ENCODE assay signal across 24 cellular contexts in the genomic region with DNA sequence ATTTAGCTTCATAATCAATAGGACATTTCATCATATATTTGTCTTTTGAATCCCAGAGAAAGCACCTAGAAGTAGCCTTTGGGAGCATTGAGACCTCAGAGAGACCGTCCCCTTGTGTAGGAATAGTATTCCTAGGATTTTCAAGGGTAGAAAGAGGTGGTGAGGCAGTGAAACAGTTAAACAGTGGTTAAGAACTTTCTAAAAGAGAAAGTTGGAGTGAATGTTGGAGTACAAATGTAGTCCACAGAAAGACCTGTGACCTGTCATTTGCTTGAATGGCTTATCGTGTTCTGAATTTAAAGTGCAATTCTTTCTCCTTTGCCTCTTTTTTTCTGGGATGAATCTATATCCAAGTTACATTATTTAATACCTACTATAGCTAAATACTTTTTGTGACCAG. TPM values are rescaled to one million over a fixed set of nuclear protein-coding genes. Genes with fewer than 3 reads are reported as not detected.
DNase-seq lines count a peak whose midpoint lies in the region; ATAC-seq, FAIRE-seq and TF ChIP-seq lines count a peak whose summit lies in the region.
"Had no signal": no experiment of that assay in that cellular context is flagged by ENCODE, and none has a peak within 500 bp of the region (broad histone marks: within the 10 kb centered on the region; RNA-seq: fewer than 3 reads in every experiment).

No MANE protein-coding gene starts in this region.

- intact Hi-C loops in GM12878 (cut with micrococcal nuclease; ENCODE audit: unreplicated experiment): no loop called here
- intact Hi-C loops in right lobe of liver (cut with DNase I): no loop called here
- intact Hi-C loops in gastrocnemius medialis (cut with DNase I; ENCODE audit: low total_unique reads): no loop called here

- no peaks in the 10 kb centered on the region for H4K20me1 ChIP-seq in GM12878 (ENCODE audit: control insufficient read depth, insufficient read depth)

- no peaks in the 10 kb centered on the region for H3K9me3 Mint-ChIP-seq in effector memory CD8-positive, alpha-beta T cell
- H3K9me3 Mint-ChIP-seq: CD4-positive, alpha-beta memory T cell had no signal

- SMC1A ChIA-PET in GM12878 (lab: Charles Lee; ENCODE audit: uncharacterized antibody, unreplicated experiment): interaction anchor here (0.8 kb wide), 1 partner anchor 29 kb away, joined by 3 read pairs; no protein-coding TSS in a partner anchor

- 100% methylated on average over 2 of the region's 2 CpGs for WGBS in GM12878 (ENCODE audit: insufficient coverage, insufficient replicate concordance, low lambda C conversion rate, missing lambda C conversion rate)
- WGBS in right lobe of liver (ENCODE audit: insufficient coverage, low coverage, low lambda C conversion rate, missing lambda C conversion rate): 26% methylated on average over 2 of the region's 2 CpGs

- no peak for ATAC-seq in GM12878
- ATAC-seq in right lobe of liver: peak in 3 of 4 donors; percentile 34 to 68 (median 53)
- ATAC-seq in gastrocnemius medialis: no peak
- ATAC-seq in GM18861 (IDR thresholded peaks at IDR 0.05; ENCODE audit: unreplicated experiment): no peak
- no peak for ATAC-seq in effector memory CD8-positive, alpha-beta T cell (replicated peaks)
- ATAC-seq in HG03457 (IDR thresholded peaks at IDR 0.05; ENCODE audit: unreplicated experiment): no peak

- FAIRE-seq in GM12878 (lab: Jason Lieb, UNC): no peak
- FAIRE-seq: GM12892, GM19239, H1 had no signal

- H3K27ac Mint-ChIP-seq in effector memory CD8-positive, alpha-beta T cell: no peak overlapping the region
- H3K27ac Mint-ChIP-seq: CD4-positive, alpha-beta memory T cell had no signal

- peaks cover 28% of the 10 kb centered on the region for H3K36me3 Mint-ChIP-seq in effector memory CD8-positive, alpha-beta T cell (ENCODE audit: insufficient read depth)

- peaks cover 12 to 28% of the 10 kb centered on the region in 2 donors for H3K4me1 Mint-ChIP-seq in effector memory CD8-positive, alpha-beta T cell (ENCODE audit: low read depth in 2 of 2)

- CTCF ChIA-PET in HEK293 (lab: Yijun Ruan, JAX): interaction anchor here (0.7 to 2.0 kb wide), 2 partner anchors 11 to 46 kb away, joined by 4 to 8 read pairs; no protein-coding TSS in a partner anchor
- CTCF ChIA-PET in GM12878 (lab: Yijun Ruan, JAX): interaction anchor here (0.6 to 2.0 kb wide), 4 partner anchors 21 to 430 kb away, joined by 3 to 4 read pairs (median 3); no protein-coding TSS in a partner anchor

- in situ Hi-C loops in GM12878 (cut with MboI) (no loop called here), gastrocnemius medialis (cut with MboI; ENCODE audit: low sequenced_read_pairs in 4 of 4) (no loop called here)

- H3K36me3 ChIP-seq in HEK293 (ENCODE audit: control insufficient read depth in 2 of 2, insufficient read depth in 1 of 2, low read length in 2 of 2) (peaks cover 0 to 10% of the 10 kb centered on the region in 2 experiments; a peak in 2 of 3 replicates), GM12878 (ENCODE audit: control insufficient read depth in 2 of 2, insufficient read depth in 2 of 2, low read length in 1 of 2) (peaks cover 3 to 11% of the 10 kb centered on the region in 2 experiments; a peak in 2 of 4 replicates), right lobe of liver (peaks cover 0 to 4% (median 0%) of the 10 kb centered on the region in 4 donors), gastrocnemius medialis (no peaks in the 10 kb centered on the region)

- H3K27me3 ChIP-seq in GM12878 (replicated peaks in 1 of 2; ENCODE audit: control insufficient read depth in 2 of 2, insufficient read depth in 2 of 2, low read length in 1 of 2) (no peaks in the 10 kb centered on the region), right lobe of liver (no peaks in the 10 kb centered on the region), gastrocnemius medialis (no peaks in the 10 kb centered on the region)

- TF ChIP-seq CTCF in HEK293 (tag by site-specific recombination; IDR thresholded peaks at IDR 0.05): no peak
- no peak for TF ChIP-seq CTCF in GM12878 (IDR thresholded peaks at IDR 0.05 in 2 of 3, conservative IDR thresholded peaks at IDR 0.05 in 1 of 3; ENCODE audit: control insufficient read depth in 2 of 3, extremely low read depth in 1 of 3, insufficient read depth in 1 of 3, low read depth in 3 of 3, low read length in 3 of 3)
- no peak for TF ChIP-seq CTCF in right lobe of liver (IDR thresholded peaks at IDR 0.05)
- TF ChIP-seq CTCF in gastrocnemius medialis (IDR thresholded peaks at IDR 0.05 in 4 of 5, conservative IDR thresholded peaks at IDR 0.05 in 1 of 5): no peak

- no peak overlapping the region for H3K4me2 ChIP-seq in GM12878 (ENCODE audit: control insufficient read depth, insufficient read depth)

- no peaks in the 10 kb centered on the region for H3K27me3 Mint-ChIP-seq in effector memory CD8-positive, alpha-beta T cell
- H3K27me3 Mint-ChIP-seq: CD4-positive, alpha-beta memory T cell had no signal

- H3K4me3 ChIP-seq in HEK293 (ENCODE audit: low read depth, low read length): no peak overlapping the region
- H3K4me3 ChIP-seq in GM12878: no peak overlapping the region
- no peak overlapping the region for H3K4me3 ChIP-seq in right lobe of liver
- no peak overlapping the region for H3K4me3 ChIP-seq in gastrocnemius medialis
- H3K4me3 ChIP-seq: GM23248 had no signal

- H3K27ac ChIP-seq in HEK293 (ENCODE audit: extremely low read depth, low read depth, low read length): no peak overlapping the region
- no peak overlapping the region for H3K27ac ChIP-seq in GM12878 (ENCODE audit: control insufficient read depth, insufficient read depth)
- peak overlapping the region in 1 of 3 donors; percentile 3 for H3K27ac ChIP-seq in right lobe of liver
- peak overlapping the region; percentile 25 to 89 (median 60) for H3K27ac ChIP-seq in gastrocnemius medialis
- H3K27ac ChIP-seq: GM23248 had no signal

- POLR2A ChIA-PET in HEK293 (lab: Yijun Ruan, JAX) (no interaction called here), GM12878 (lab: Charles Lee) (interaction anchor here (0.9 kb wide), 1 partner anchor 25 kb away, joined by 3 read pairs; no protein-coding TSS in a partner anchor)

- H3K9me3 ChIP-seq in HEK293 (ENCODE audit: control insufficient read depth, insufficient read depth, low read depth, low read length) (no peaks in the 10 kb centered on the region), GM12878 (replicated peaks; ENCODE audit: control insufficient read depth, insufficient read depth, low read length) (no peaks in the 10 kb centered on the region), right lobe of liver (no peaks in the 10 kb centered on the region), gastrocnemius medialis (no peaks in the 10 kb centered on the region)

- DNase-seq in GM12878 (ENCODE audit: low read depth, low spot score) (no peak), right lobe of liver (no peak), gastrocnemius medialis (no peak)
- no peak for DNase-seq in effector memory CD8-positive, alpha-beta T cell
- DNase-seq: C1 segment of cervical spinal cord; Calu3; CD4-positive, alpha-beta memory T cell; COR-L47; DMS53; DMS79 treated with DMSO at 0.1 percent for 48 hours; GF-D8; GM23248; H7; HCEC 1CT had no signal

- TF ChIP-seq EP300 in GM12878 (IDR thresholded peaks at IDR 0.05; ENCODE audit: borderline replicate concordance in 1 of 2, control insufficient read depth in 1 of 2, low read depth in 2 of 2, low read length in 2 of 2): no peak

- TF ChIP-seq POLR2A in GM12878 (IDR thresholded peaks at IDR 0.05; ENCODE audit: low read depth, low read length): no peak
- TF ChIP-seq POLR2A in right lobe of liver (IDR thresholded peaks at IDR 0.05): no peak
- TF ChIP-seq POLR2A in gastrocnemius medialis (IDR thresholded peaks at IDR 0.05): no peak

- no peak overlapping the region for H3K9ac ChIP-seq in GM12878 (ENCODE audit: control insufficient read depth, insufficient read depth, low read length)
- H3K9ac ChIP-seq: GM23248 had no signal

- BruUV-seq in GM12878 (replicated peaks; lab: Mats Ljungman, UMichigan): TSS peak; percentile 25

- RAD21 ChIA-PET in GM12878 (lab: Charles Lee; ENCODE audit: unreplicated experiment): no interaction called here

- H3K4me3 Mint-ChIP-seq in effector memory CD8-positive, alpha-beta T cell: no peak overlapping the region
- H3K4me3 Mint-ChIP-seq: CD4-positive, alpha-beta memory T cell had no signal

- no peak for TF ChIP-seq RAD21 in GM12878 (IDR thresholded peaks at IDR 0.05; ENCODE audit: insufficient read depth, low read depth, low read length)

- H3K4me1 ChIP-seq in HEK293 (ENCODE audit: control insufficient read depth, insufficient read depth, low read length): peaks cover 6% of the 10 kb centered on the region; the same call in 1 of the 2 replicates
- H3K4me1 ChIP-seq in GM12878 (ENCODE audit: control insufficient read depth, insufficient read depth, low read length): peaks cover 3% of the 10 kb centered on the region; the same call in 1 of the 2 replicates
- H3K4me1 ChIP-seq in right lobe of liver: peaks cover 0 to 6% (median 3%) of the 10 kb centered on the region in 4 donors
- H3K4me1 ChIP-seq in gastrocnemius medialis: peaks cover 61 to 72% of the 10 kb centered on the region in 2 donors

- H2AFZ ChIP-seq in GM12878 (ENCODE audit: control insufficient read depth, low read depth, low read length): no peak overlapping the region
- H2AFZ ChIP-seq: GM23248 had no signal

- H3K79me2 ChIP-seq in GM12878 (ENCODE audit: control insufficient read depth, insufficient read depth, low read length): peaks cover 17% of the 10 kb centered on the region

RNA-seq across cellular contexts. Expression of a gene that starts 30.0 kb away (rescaled TPM):
- 47.9 and 50.1 TPM in 2 replicates for total RNA-seq in GM12878 (2013; cell fraction: nucleolus; rRNA removed)
- total RNA-seq in GM12878 (2014; rRNA removed): 21.4 and 23.0 TPM in 2 replicates
- total RNA-seq in GM12878 (2014; rRNA removed; fragmentation: Illumina TruSeq; extraction: Trizol): 13.3 and 13.8 TPM in 2 replicates
- total RNA-seq in GM12878 (2021): 38.8 and 42.0 TPM in 2 replicates
- 23.0 TPM for polyA plus RNA-seq in GM12878 (2011; ENCODE audit: low read depth)
- 6.5 and 20.7 TPM in 2 replicates for polyA plus RNA-seq in GM12878 (2011; rRNA removed)
- polyA plus RNA-seq in GM12878 (2011; cell fraction: cytosol; rRNA removed): 15.0 and 20.8 TPM in 2 replicates
- polyA plus RNA-seq in GM12878 (2011; cell fraction: nucleus; rRNA removed): 46.7 and 52.1 TPM in 2 replicates
- polyA plus RNA-seq in GM12878 (2012): 29.0 and 31.0 TPM in 2 replicates
- polyA plus RNA-seq in GM12878 (2014; fragmentation: Illumina TruSeq; extraction: Trizol): 25.5 and 30.4 TPM in 2 replicates
- polyA plus RNA-seq in GM12878 (2014; fragmentation: Nextera tagmentation; extraction: Ambion mirVana): 1 to 10 TPM in 1 of 2 experiments, under 1 TPM in 1; 0.82 to 1.2 TPM
- 19.6 and 24.3 TPM in 2 replicates for polyA plus RNA-seq in GM12878 (2014; rRNA removed)
- polyA plus RNA-seq in GM12878 (2016; fragmentation: Nextera tagmentation; extraction: Ambion mirVana): 10 to 100 TPM; 29.5 to 35.6 TPM
- 30.3 and 46.3 TPM in 2 replicates for polyA minus RNA-seq in GM12878 (2011; rRNA and poly(A)+ RNA removed)
- polyA minus RNA-seq in GM12878 (2011; cell fraction: cytosol; rRNA and poly(A)+ RNA removed): 16.7 and 19.4 TPM in 2 replicates
- 38.2 and 44.3 TPM in 2 replicates for polyA minus RNA-seq in GM12878 (2011; cell fraction: nucleus; rRNA and poly(A)+ RNA removed)
- 10 to 100 TPM; 22.6 to 27.2 (median 23.7) TPM for total RNA-seq in right lobe of liver
- total RNA-seq in gastrocnemius medialis: 10 to 100 TPM; 31.4 to 64.2 (median 58.7) TPM

RNA-seq across cellular contexts. Expression of a gene that starts 34.0 kb away (rescaled TPM):
- total RNA-seq in GM12878 (2013; cell fraction: nucleolus; rRNA removed): not detected in 2 replicates
- total RNA-seq in GM12878 (2014; rRNA removed) (not detected in 2 replicates), GM12878 (2014; rRNA removed; fragmentation: Illumina TruSeq; extraction: Trizol) (not detected in 2 replicates), GM12878 (2021) (not detected in 2 replicates), right lobe of liver (not detected), gastrocnemius medialis (1 to 10 TPM; 4.2 to 8.9 (median 6.5) TPM)
- not detected for polyA plus RNA-seq in GM12878 (2011; ENCODE audit: low read depth)
- polyA plus RNA-seq in GM12878 (2011; rRNA removed) (not detected in 2 replicates), GM12878 (2014; fragmentation: Illumina TruSeq; extraction: Trizol) (not detected in 2 replicates), GM12878 (2014; fragmentation: Nextera tagmentation; extraction: Ambion mirVana) (not detected), GM12878 (2014; rRNA removed) (not detected in 2 replicates), GM12878 (2016; fragmentation: Nextera tagmentation; extraction: Ambion mirVana) (not detected)
- polyA plus RNA-seq in GM12878 (2011; cell fraction: cytosol; rRNA removed): not detected in 2 replicates
- polyA plus RNA-seq in GM12878 (2011; cell fraction: nucleus; rRNA removed): not detected in 2 replicates
- not detected in 2 replicates for polyA plus RNA-seq in GM12878 (2012)
- not detected in 2 replicates for polyA minus RNA-seq in GM12878 (2011; rRNA and poly(A)+ RNA removed)
- polyA minus RNA-seq in GM12878 (2011; cell fraction: cytosol; rRNA and poly(A)+ RNA removed): not detected in 2 replicates
- polyA minus RNA-seq in GM12878 (2011; cell fraction: nucleus; rRNA and poly(A)+ RNA removed): not detected in 2 replicates
- total RNA-seq: A172; A673; Calu3; CD4-positive, alpha-beta memory T cell; Daoy; GM23248 had no signal
- polyA plus RNA-seq: BJ; CD4-positive, alpha-beta memory T cell; GM23248 had no signal

RNA-seq across cellular contexts. Expression of a gene that starts 49.2 kb away (rescaled TPM):
- total RNA-seq in GM12878 (2013; cell fraction: nucleolus; rRNA removed): not detected in 2 replicates
- total RNA-seq in GM12878 (2014; rRNA removed) (0.11 TPM in 1 of 2 replicates, not detected in the other), GM12878 (2014; rRNA removed; fragmentation: Illumina TruSeq; extraction: Trizol) (not detected in 2 replicates), GM12878 (2021) (not detected in 2 replicates), right lobe of liver (not detected), gastrocnemius medialis (under 1 TPM in 1 of 4 donors, not detected in 3; 0.51 TPM)
- polyA plus RNA-seq in GM12878 (2011; ENCODE audit: low read depth): not detected
- polyA plus RNA-seq in GM12878 (2011; rRNA removed) (0.09 and 0.10 TPM in 2 replicates), GM12878 (2014; fragmentation: Illumina TruSeq; extraction: Trizol) (not detected in 2 replicates), GM12878 (2014; fragmentation: Nextera tagmentation; extraction: Ambion mirVana) (not detected), GM12878 (2014; rRNA removed) (0.09 TPM in 1 of 2 replicates, not detected in the other), GM12878 (2016; fragmentation: Nextera tagmentation; extraction: Ambion mirVana) (under 1 TPM in 1 of 2 experiments, not detected in 1; 0.18 TPM)
- 0.08 and 0.09 TPM in 2 replicates for polyA plus RNA-seq in GM12878 (2011; cell fraction: cytosol; rRNA removed)
- 0.07 TPM in 1 of 2 replicates, not detected in the other for polyA plus RNA-seq in GM12878 (2011; cell fraction: nucleus; rRNA removed)
- polyA plus RNA-seq in GM12878 (2012): 0.08 TPM in 1 of 2 replicates, not detected in the other
- not detected in 2 replicates for polyA minus RNA-seq in GM12878 (2011; rRNA and poly(A)+ RNA removed)
- not detected in 2 replicates for polyA minus RNA-seq in GM12878 (2011; cell fraction: cytosol; rRNA and poly(A)+ RNA removed)
- not detected in 2 replicates for polyA minus RNA-seq in GM12878 (2011; cell fraction: nucleus; rRNA and poly(A)+ RNA removed)
- total RNA-seq: A172; A673; CD4-positive, alpha-beta memory T cell; H1 had no signal
- polyA plus RNA-seq: CD4-positive, alpha-beta memory T cell had no signal

Comparison
In these comparisons a context has a peak if more than half of its experiments do, and no peak if none do; other contexts are left out.
1. H3K27ac ChIP-seq: peak in gastrocnemius medialis (4 of 4); none in HEK293 (single experiment) and GM12878 (single experiment).
2. ATAC-seq: peak in right lobe of liver (3 of 4); none in GM12878 (single experiment), gastrocnemius medialis (0 of 2), GM18861 (single experiment), effector memory CD8-positive, alpha-beta T cell (single experiment) and HG03457 (single experiment).
3. RNA of a gene that starts 34.0 kb away (total RNA-seq): 4.2 to 8.9 TPM in gastrocnemius medialis; not detected in GM12878 and not detected in right lobe of liver; every median in the first group is over 4 times any median in the second.